Comparison of ENCODE assay signal across 19 cellular contexts in genomic region chr10:42743697-42744096, GRCh38.
"Had no signal": no experiment of that assay in that cellular context is flagged by ENCODE, and none has a peak within 500 bp of the region (broad histone marks: within the 10 kb centered on the region; RNA-seq: fewer than 3 reads in every experiment).

No MANE protein-coding gene starts in this region.

- H3K4me1 Mint-ChIP-seq: naive thymus-derived CD8-positive, alpha-beta T cell had no signal

- DNase-seq: colonic mucosa; dermis blood vessel endothelial cell; heart right ventricle; hypothalamus; mucosa of descending colon; naive thymus-derived CD8-positive, alpha-beta T cell; posterior cingulate gyrus; stimulated activated CD4-positive, alpha-beta T cell treated with anti-CD3 and anti-CD28 coated beads, Interleukin-2, amount 100 ng/mL, for 24 hours; stimulated activated CD4-positive, alpha-beta T cell treated with anti-CD3 and anti-CD28 coated beads, Interleukin-4, amount 100 ng/mL, for 4 hours; stimulated activated naive CD4-positive, alpha-beta T cell; thyroid gland had no signal

- H3K27me3 ChIP-seq: thyroid gland, vagina had no signal

- H3K4me3 Mint-ChIP-seq: naive thymus-derived CD8-positive, alpha-beta T cell; type B pancreatic cell had no signal

- H3K4me1 ChIP-seq: colonic mucosa, heart right ventricle, suprapubic skin, thyroid gland, vagina had no signal

- FAIRE-seq: frontal cortex, islet of Langerhans had no signal

- H3K27ac ChIP-seq: colonic mucosa, heart right ventricle, neutrophil, suprapubic skin, thyroid gland, vagina had no signal

- H3K27ac Mint-ChIP-seq: naive thymus-derived CD8-positive, alpha-beta T cell; type B pancreatic cell had no signal

- H3K9me3 ChIP-seq: colonic mucosa, neutrophil, thyroid gland, vagina had no signal

- H3K4me3 ChIP-seq: colonic mucosa, heart right ventricle, mucosa of descending colon, suprapubic skin, thyroid gland, vagina had no signal

- H3K36me3 ChIP-seq: colonic mucosa, heart right ventricle, neutrophil, suprapubic skin, thyroid gland, vagina had no signal

- ATAC-seq: heart right ventricle; left lobe of liver; mucosa of descending colon; naive thymus-derived CD8-positive, alpha-beta T cell; sciatic nerve had no signal

- H3K36me3 Mint-ChIP-seq: type B pancreatic cell had no signal
